28 cellular contexts compared by ENCODE assay signal in genomic region chr2:85575739-85576138, GRCh38. TPM values are rescaled to one million over a fixed set of nuclear protein-coding genes. Genes with fewer than 3 reads are reported as not detected.
"Had no signal": no experiment of that assay in that cellular context is flagged by ENCODE, and none has a peak within 500 bp of the region (broad histone marks: within the 10 kb centered on the region; RNA-seq: fewer than 3 reads in every experiment).

No MANE protein-coding gene starts in this region.

- H3K4me3 Mint-ChIP-seq: activated naive CD4-positive, alpha-beta T cell treated with anti-CD3 and anti-CD28 coated beads, Interleukin-2, amount 10 ng/mL, durations not matched to agents 7 days and 5 days; activated T-helper 1 cell treated with anti-CD3 and anti-CD28 coated beads, Interleukin-12 subunit alpha, Interleukin-12 subunit beta, Interleukin-2, Interleukin-4 antibody, amounts not matched to agents 30 ng/mL and 10 ng/mL and 1 ng/mL, durations not matched to agents 14 hours and 24 hours and 36 hours; stimulated activated memory B cell treated with anti-CD40 and anti-IgM and Interleukin-4, amounts not matched to agents 10 μg/mL and 1 μg/mL and 100 μg/mL, for 72 hours had no signal

- H3K36me3 ChIP-seq: brain microvascular endothelial cell, heart left ventricle, neutrophil, sigmoid colon, stomach, thyroid gland had no signal

- H3K27ac ChIP-seq: brain microvascular endothelial cell, heart left ventricle, neutrophil, sigmoid colon, SK-N-MC, VCaP had no signal

- H3K9me3 Mint-ChIP-seq: activated naive CD4-positive, alpha-beta T cell treated with anti-CD3 and anti-CD28 coated beads, Interleukin-2, amount 10 ng/mL, durations not matched to agents 7 days and 5 days; activated T-helper 1 cell treated with anti-CD3 and anti-CD28 coated beads, Interleukin-12 subunit alpha, Interleukin-12 subunit beta, Interleukin-2, Interleukin-4 antibody, amounts not matched to agents 30 ng/mL and 10 ng/mL and 1 ng/mL, durations not matched to agents 14 hours and 24 hours and 36 hours; naive thymus-derived CD4-positive, alpha-beta T cell; stimulated activated memory B cell treated with anti-CD40 and anti-IgM and Interleukin-4, amounts not matched to agents 10 μg/mL and 1 μg/mL and 100 μg/mL, for 72 hours had no signal

- ATAC-seq: esophagus mucosa; heart left ventricle; left lobe of liver; naive thymus-derived CD4-positive, alpha-beta T cell; stimulated activated memory B cell treated with anti-CD40 and anti-IgM and Interleukin-4, amounts not matched to agents 10 μg/mL and 1 μg/mL and 100 μg/mL, for 72 hours had no signal

- H3K4me3 ChIP-seq: heart left ventricle, sigmoid colon, SK-N-MC, stomach, thyroid gland had no signal

- H3K27me3 ChIP-seq: brain microvascular endothelial cell, heart left ventricle, neutrophil, sigmoid colon, stomach, thyroid gland had no signal

- H3K9me3 ChIP-seq: heart left ventricle, neutrophil, sigmoid colon, stomach, thyroid gland had no signal

- H3K27me3 Mint-ChIP-seq: stimulated activated memory B cell treated with anti-CD40 and anti-IgM and Interleukin-4, amounts not matched to agents 10 μg/mL and 1 μg/mL and 100 μg/mL, for 72 hours had no signal

- DNase-seq: activated CD4-positive, alpha-beta T cell treated with anti-CD3 and anti-CD28 coated beads for 48 hours; activated CD4-positive, alpha-beta T cell treated with anti-CD3 and anti-CD28 coated beads, Interleukin-2, amount 50 U/mL, for 48 hours; activated CD8-positive, alpha-beta memory T cell treated with anti-CD3 and anti-CD28 coated beads for 24 hours; activated gamma-delta T cell; activated naive CD4-positive, alpha-beta T cell treated with anti-CD3 and anti-CD28 coated beads, Interleukin-2, amount 10 ng/mL, durations not matched to agents 7 days and 5 days; amniotic stem cell; brain microvascular endothelial cell; caudate nucleus; cortex of kidney; foreskin fibroblast; heart left ventricle; midbrain; naive thymus-derived CD4-positive, alpha-beta T cell; retina; sigmoid colon; small intestine; stimulated activated CD4-positive, alpha-beta T cell treated with anti-CD3 and anti-CD28 coated beads, Interleukin-4, amount 100 ng/mL, for 24 hours; stomach; thyroid gland had no signal

- H3K27ac Mint-ChIP-seq: activated naive CD4-positive, alpha-beta T cell treated with anti-CD3 and anti-CD28 coated beads, Interleukin-2, amount 10 ng/mL, durations not matched to agents 7 days and 5 days; activated T-helper 1 cell treated with anti-CD3 and anti-CD28 coated beads, Interleukin-12 subunit alpha, Interleukin-12 subunit beta, Interleukin-2, Interleukin-4 antibody, amounts not matched to agents 30 ng/mL and 10 ng/mL and 1 ng/mL, durations not matched to agents 14 hours and 24 hours and 36 hours; progenitor cell of endocrine pancreas; stimulated activated memory B cell treated with anti-CD40 and anti-IgM and Interleukin-4, amounts not matched to agents 10 μg/mL and 1 μg/mL and 100 μg/mL, for 72 hours had no signal

RNA-seq across cellular contexts. Expression of gene VAMP5, which starts 8.5 kb away (rescaled TPM):
- total RNA-seq: osteocyte had no signal
